In the genomic region with DNA sequence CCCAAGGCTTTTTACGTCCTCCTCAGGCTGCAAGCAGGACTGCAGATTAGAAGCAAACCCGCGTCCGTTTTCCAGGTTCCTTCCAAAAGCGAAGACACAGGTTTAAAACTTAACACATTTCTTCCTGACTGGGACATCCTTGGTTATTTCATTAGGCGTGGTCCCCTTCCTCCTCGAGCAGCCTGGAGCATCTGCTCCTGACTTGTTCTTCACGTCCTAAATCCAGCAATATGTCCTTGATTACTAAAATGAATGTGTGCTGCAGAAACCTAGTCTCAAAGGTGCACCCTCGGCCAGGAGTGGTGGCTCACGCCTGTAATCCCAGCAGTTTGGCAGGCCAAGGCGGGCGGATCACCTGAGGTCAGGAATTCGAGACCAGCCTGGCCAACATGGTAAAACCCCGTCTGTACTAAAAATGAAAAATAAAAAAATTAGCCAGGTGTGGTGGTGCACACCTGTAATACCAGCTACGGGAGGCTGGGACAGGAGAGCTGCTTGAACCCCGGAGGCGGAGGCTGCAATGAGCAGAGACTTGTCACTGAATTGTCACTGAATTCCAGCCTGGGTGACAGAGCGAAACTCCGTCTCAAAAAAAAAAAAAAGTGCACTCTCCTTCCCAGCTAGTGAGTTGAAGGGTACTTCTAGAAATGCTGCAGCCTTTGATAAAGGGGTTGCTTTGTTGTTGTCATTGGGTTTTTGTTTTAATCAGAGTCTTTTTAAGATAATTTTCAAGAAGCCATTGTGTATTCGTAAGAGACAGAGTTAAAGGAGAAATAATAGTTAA, we compare ENCODE assay signal across 1 cellular context.
TF ChIP-seq lines count a peak whose summit lies in the region.

No MANE protein-coding gene starts in this region.

TF ChIP-seq in HEK293, 187 proteins besides CTCF, POLR2A, EP300 and RAD21 (continued from another document):
- TF ChIP-seq, protein P1, sequence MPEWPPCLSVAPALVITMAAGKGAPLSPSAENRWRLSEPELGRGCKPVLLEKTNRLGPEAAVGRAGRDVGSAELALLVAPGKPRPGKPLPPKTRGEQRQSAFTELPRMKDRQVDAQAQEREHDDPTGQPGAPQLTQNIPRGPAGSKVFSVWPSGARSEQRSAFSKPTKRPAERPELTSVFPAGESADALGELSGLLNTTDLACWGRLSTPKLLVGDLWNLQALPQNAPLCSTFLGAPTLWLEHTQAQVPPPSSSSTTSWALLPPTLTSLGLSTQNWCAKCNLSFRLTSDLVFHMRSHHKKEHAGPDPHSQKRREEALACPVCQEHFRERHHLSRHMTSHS (tag by site-specific recombination; IDR thresholded peaks at IDR 0.05), result no peak
- TF ChIP-seq, protein P2, sequence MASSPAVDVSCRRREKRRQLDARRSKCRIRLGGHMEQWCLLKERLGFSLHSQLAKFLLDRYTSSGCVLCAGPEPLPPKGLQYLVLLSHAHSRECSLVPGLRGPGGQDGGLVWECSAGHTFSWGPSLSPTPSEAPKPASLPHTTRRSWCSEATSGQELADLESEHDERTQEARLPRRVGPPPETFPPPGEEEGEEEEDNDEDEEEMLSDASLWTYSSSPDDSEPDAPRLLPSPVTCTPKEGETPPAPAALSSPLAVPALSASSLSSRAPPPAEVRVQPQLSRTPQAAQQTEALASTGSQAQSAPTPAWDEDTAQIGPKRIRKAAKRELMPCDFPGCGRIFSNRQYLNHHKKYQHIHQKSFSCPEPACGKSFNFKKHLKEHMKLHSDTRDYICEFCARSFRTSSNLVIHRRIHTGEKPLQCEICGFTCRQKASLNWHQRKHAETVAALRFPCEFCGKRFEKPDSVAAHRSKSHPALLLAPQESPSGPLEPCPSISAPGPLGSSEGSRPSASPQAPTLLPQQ (tag by site-specific recombination; IDR thresholded peaks at IDR 0.05), result peak; percentile 8; the same call in 1 of the 2 replicates
- TF ChIP-seq EGR2 (tag by site-specific recombination; IDR thresholded peaks at IDR 0.05; ENCODE audit: low read depth), result no peak
- TF ChIP-seq, protein P3, sequence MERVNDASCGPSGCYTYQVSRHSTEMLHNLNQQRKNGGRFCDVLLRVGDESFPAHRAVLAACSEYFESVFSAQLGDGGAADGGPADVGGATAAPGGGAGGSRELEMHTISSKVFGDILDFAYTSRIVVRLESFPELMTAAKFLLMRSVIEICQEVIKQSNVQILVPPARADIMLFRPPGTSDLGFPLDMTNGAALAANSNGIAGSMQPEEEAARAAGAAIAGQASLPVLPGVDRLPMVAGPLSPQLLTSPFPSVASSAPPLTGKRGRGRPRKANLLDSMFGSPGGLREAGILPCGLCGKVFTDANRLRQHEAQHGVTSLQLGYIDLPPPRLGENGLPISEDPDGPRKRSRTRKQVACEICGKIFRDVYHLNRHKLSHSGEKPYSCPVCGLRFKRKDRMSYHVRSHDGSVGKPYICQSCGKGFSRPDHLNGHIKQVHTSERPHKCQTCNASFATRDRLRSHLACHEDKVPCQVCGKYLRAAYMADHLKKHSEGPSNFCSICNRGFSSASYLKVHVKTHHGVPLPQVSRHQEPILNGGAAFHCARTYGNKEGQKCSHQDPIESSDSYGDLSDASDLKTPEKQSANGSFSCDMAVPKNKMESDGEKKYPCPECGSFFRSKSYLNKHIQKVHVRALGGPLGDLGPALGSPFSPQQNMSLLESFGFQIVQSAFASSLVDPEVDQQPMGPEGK (tag by site-specific recombination; IDR thresholded peaks at IDR 0.05), result peak; percentile 0; the same call in 1 of the 2 replicates
- no peak for TF ChIP-seq ZBTB21 (tag by site-specific recombination; IDR thresholded peaks at IDR 0.05)
TF ChIP-seq in HEK293: peak in this region for 4.
